27 cellular contexts compared by ENCODE assay signal in the genomic region with DNA sequence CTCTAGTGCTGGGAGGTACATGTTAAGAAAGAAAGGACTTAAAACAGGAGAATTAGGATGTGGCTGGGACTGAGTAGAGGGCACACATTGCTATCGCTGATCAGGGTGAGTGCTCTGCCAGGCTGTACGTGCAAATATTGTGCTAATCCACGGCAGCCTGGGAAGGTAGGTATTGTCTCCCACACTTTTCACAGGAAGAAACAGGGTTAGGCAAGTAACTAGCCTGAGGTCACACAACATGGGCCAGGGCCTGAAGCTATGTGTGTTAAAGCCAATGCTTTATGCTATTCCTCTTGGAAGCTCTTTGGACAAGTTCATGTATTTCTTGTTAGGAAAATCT.
"Had no signal": no experiment of that assay in that cellular context is flagged by ENCODE, and none has a peak within 500 bp of the region (broad histone marks: within the 10 kb centered on the region; RNA-seq: fewer than 3 reads in every experiment).

No MANE protein-coding gene starts in this region.

- H3K27me3 ChIP-seq: breast epithelium, gastroesophageal sphincter, thyroid gland, upper lobe of right lung had no signal

- H3K36me3 ChIP-seq: breast epithelium, thyroid gland had no signal

- H3K27ac Mint-ChIP-seq: activated CD8-positive, alpha-beta memory T cell treated with anti-CD3 and anti-CD28 coated beads, Interleukin-2, amount 10 ng/mL, durations not matched to agents 7 days and 5 days; activated CD8-positive, alpha-beta T cell treated with anti-CD3 and anti-CD28 coated beads, Interleukin-2, amount 10 ng/mL, durations not matched to agents 7 days and 5 days; activated naive CD4-positive, alpha-beta T cell treated with anti-CD3 and anti-CD28 coated beads, Interleukin-2, amount 10 ng/mL, durations not matched to agents 7 days and 5 days; immature natural killer cell; natural killer cell treated with Interleukin-12 subunit alpha and Interleukin-12 subunit beta and Interleukin-15 and Interleukin-18, amount 100 ng/mL, for 72 hours; progenitor cell of endocrine pancreas; stimulated activated memory B cell treated with anti-CD40 and anti-IgM and Interleukin-4, amounts not matched to agents 10 μg/mL and 1 μg/mL and 100 μg/mL, for 72 hours; stimulated activated naive CD8-positive, alpha-beta T cell treated with anti-CD3 and anti-CD28 coated beads, Interleukin-15, amount 100 ng/mL, for 72 hours; T-helper 1 cell treated with Interleukin-12 subunit alpha and Interleukin-12 subunit beta and Interleukin-4 antibody, amounts not matched to agents 30 μg/mL and 1 μg/mL, for 36 hours had no signal

- H3K27ac ChIP-seq: gastroesophageal sphincter, thyroid gland, upper lobe of right lung had no signal

- H3K4me1 ChIP-seq: thyroid gland, upper lobe of right lung had no signal

- FAIRE-seq: small intestine had no signal

- ATAC-seq: activated CD8-positive, alpha-beta memory T cell treated with anti-CD3 and anti-CD28 coated beads, Interleukin-2, amount 10 ng/mL, durations not matched to agents 7 days and 5 days; activated CD8-positive, alpha-beta T cell treated with anti-CD3 and anti-CD28 coated beads, Interleukin-2, amount 10 ng/mL, durations not matched to agents 7 days and 5 days; gastroesophageal sphincter; mucosa of descending colon; natural killer cell treated with Interleukin-12 subunit alpha and Interleukin-12 subunit beta and Interleukin-15 and Interleukin-18, amount 100 ng/mL, for 72 hours; sciatic nerve; stimulated activated memory B cell treated with anti-CD40 and anti-IgM and Interleukin-4, amounts not matched to agents 10 μg/mL and 1 μg/mL and 100 μg/mL, for 72 hours; stimulated activated naive CD8-positive, alpha-beta T cell treated with anti-CD3 and anti-CD28 coated beads, Interleukin-15, amount 100 ng/mL, for 72 hours; upper lobe of right lung had no signal

- H3K9me3 ChIP-seq: breast epithelium, gastroesophageal sphincter, mucosa of descending colon, thyroid gland, upper lobe of right lung had no signal

- H3K4me3 Mint-ChIP-seq: activated CD8-positive, alpha-beta memory T cell treated with anti-CD3 and anti-CD28 coated beads, Interleukin-2, amount 10 ng/mL, durations not matched to agents 7 days and 5 days; activated CD8-positive, alpha-beta T cell treated with anti-CD3 and anti-CD28 coated beads, Interleukin-2, amount 10 ng/mL, durations not matched to agents 7 days and 5 days; activated naive CD4-positive, alpha-beta T cell treated with anti-CD3 and anti-CD28 coated beads, Interleukin-2, amount 10 ng/mL, durations not matched to agents 7 days and 5 days; dendritic cell treated with granulocyte-macrophage colony-stimulating factor and Interleukin-4, amounts not matched to agents 40 ng/mL and 50 ng/mL, for 4 days; immature natural killer cell; natural killer cell treated with Interleukin-12 subunit alpha and Interleukin-12 subunit beta and Interleukin-15 and Interleukin-18, amount 100 ng/mL, for 72 hours; stimulated activated memory B cell treated with anti-CD40 and anti-IgM and Interleukin-4, amounts not matched to agents 10 μg/mL and 1 μg/mL and 100 μg/mL, for 72 hours; stimulated activated naive CD8-positive, alpha-beta T cell treated with anti-CD3 and anti-CD28 coated beads, Interleukin-15, amount 100 ng/mL, for 72 hours; T-helper 1 cell treated with Interleukin-12 subunit alpha and Interleukin-12 subunit beta and Interleukin-4 antibody, amounts not matched to agents 30 μg/mL and 1 μg/mL, for 36 hours had no signal

- H3K27me3 Mint-ChIP-seq: activated CD8-positive, alpha-beta memory T cell treated with anti-CD3 and anti-CD28 coated beads, Interleukin-2, amount 10 ng/mL, durations not matched to agents 7 days and 5 days; activated naive CD4-positive, alpha-beta T cell treated with anti-CD3 and anti-CD28 coated beads, Interleukin-2, amount 10 ng/mL, durations not matched to agents 7 days and 5 days; dendritic cell treated with granulocyte-macrophage colony-stimulating factor and Interleukin-4, amounts not matched to agents 40 ng/mL and 50 ng/mL, for 4 days; natural killer cell treated with Interleukin-12 subunit alpha and Interleukin-12 subunit beta and Interleukin-15 and Interleukin-18, amount 100 ng/mL, for 72 hours; progenitor cell of endocrine pancreas; stimulated activated memory B cell treated with anti-CD40 and anti-IgM and Interleukin-4, amounts not matched to agents 10 μg/mL and 1 μg/mL and 100 μg/mL, for 72 hours; stimulated activated naive CD8-positive, alpha-beta T cell treated with anti-CD3 and anti-CD28 coated beads, Interleukin-15, amount 100 ng/mL, for 72 hours had no signal

- H3K9me3 Mint-ChIP-seq: activated naive CD4-positive, alpha-beta T cell treated with anti-CD3 and anti-CD28 coated beads, Interleukin-2, amount 10 ng/mL, durations not matched to agents 7 days and 5 days; dendritic cell treated with granulocyte-macrophage colony-stimulating factor and Interleukin-4, amounts not matched to agents 40 ng/mL and 50 ng/mL, for 4 days; immature natural killer cell; natural killer cell treated with Interleukin-12 subunit alpha and Interleukin-12 subunit beta and Interleukin-15 and Interleukin-18, amount 100 ng/mL, for 72 hours; stimulated activated memory B cell treated with anti-CD40 and anti-IgM and Interleukin-4, amounts not matched to agents 10 μg/mL and 1 μg/mL and 100 μg/mL, for 72 hours; stimulated activated naive CD8-positive, alpha-beta T cell treated with anti-CD3 and anti-CD28 coated beads, Interleukin-15, amount 100 ng/mL, for 72 hours; T-helper 1 cell treated with Interleukin-12 subunit alpha and Interleukin-12 subunit beta and Interleukin-4 antibody, amounts not matched to agents 30 μg/mL and 1 μg/mL, for 36 hours had no signal

- DNase-seq: activated CD4-positive, alpha-beta T cell treated with anti-CD3 and anti-CD28 coated beads for 1 hour; activated CD8-positive, alpha-beta memory T cell treated with anti-CD3 and anti-CD28 coated beads, Interleukin-2, amount 10 ng/mL, durations not matched to agents 7 days and 5 days; activated CD8-positive, alpha-beta T cell treated with anti-CD3 and anti-CD28 coated beads, Interleukin-2, amount 10 ng/mL, durations not matched to agents 7 days and 5 days; activated gamma-delta T cell; activated naive CD4-positive, alpha-beta T cell treated with anti-CD3 and anti-CD28 coated beads, Interleukin-2, amount 10 ng/mL, durations not matched to agents 7 days and 5 days; amygdala; central memory CD4-positive, alpha-beta T cell; effector CD4-positive, alpha-beta T cell; hypothalamus; immature natural killer cell; stimulated activated CD4-positive, alpha-beta T cell treated with anti-CD3 and anti-CD28 coated beads, Interleukin-4, amount 100 ng/mL, for 24 hours; stimulated activated naive CD8-positive, alpha-beta T cell treated with anti-CD3 and anti-CD28 coated beads, Interleukin-15, amount 100 ng/mL, for 72 hours; substantia nigra; T1000; thyroid gland; upper lobe of right lung had no signal

- H3K4me3 ChIP-seq: breast epithelium, gastroesophageal sphincter, lung, mucosa of descending colon, thyroid gland, upper lobe of right lung had no signal
